In the genomic region with DNA sequence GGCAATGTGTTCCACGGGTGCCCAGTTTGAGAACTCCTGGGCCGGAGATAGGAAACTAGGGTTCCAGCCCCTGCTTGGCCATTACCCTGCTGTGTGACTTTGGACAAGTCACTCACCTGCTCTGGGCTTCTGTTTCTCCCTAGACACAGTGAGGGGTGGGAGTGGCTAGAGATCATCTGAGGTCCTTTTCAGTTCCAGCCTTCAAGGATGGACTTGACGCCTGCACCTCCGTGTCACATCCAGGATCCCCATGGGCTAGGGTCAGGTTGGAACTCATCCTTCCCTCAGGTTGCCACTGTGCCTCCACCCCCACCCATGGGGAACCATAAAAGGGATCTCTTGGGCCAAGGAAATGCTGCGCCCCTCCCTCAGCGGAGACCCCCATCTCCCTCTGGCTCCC, we compare ENCODE assay signal across 1 cellular context.
TF ChIP-seq lines count a peak whose summit lies in the region.

No MANE protein-coding gene starts in this region.

TF ChIP-seq in IMR-90, 13 proteins besides CTCF, POLR2A, EP300 and RAD21 (continued from another document):
- TF ChIP-seq MAFK (IDR thresholded peaks at IDR 0.05; ENCODE audit: low read depth, low read length) (no peak), MXI1 (IDR thresholded peaks at IDR 0.05; ENCODE audit: borderline replicate concordance, low read depth, low read length) (no peak), RFX5 (IDR thresholded peaks at IDR 0.05; ENCODE audit: low read depth, low read length) (no peak), NFE2L2 (IDR thresholded peaks at IDR 0.05; ENCODE audit: low read depth, low read length) (no peak)
- TF ChIP-seq, protein P1, sequence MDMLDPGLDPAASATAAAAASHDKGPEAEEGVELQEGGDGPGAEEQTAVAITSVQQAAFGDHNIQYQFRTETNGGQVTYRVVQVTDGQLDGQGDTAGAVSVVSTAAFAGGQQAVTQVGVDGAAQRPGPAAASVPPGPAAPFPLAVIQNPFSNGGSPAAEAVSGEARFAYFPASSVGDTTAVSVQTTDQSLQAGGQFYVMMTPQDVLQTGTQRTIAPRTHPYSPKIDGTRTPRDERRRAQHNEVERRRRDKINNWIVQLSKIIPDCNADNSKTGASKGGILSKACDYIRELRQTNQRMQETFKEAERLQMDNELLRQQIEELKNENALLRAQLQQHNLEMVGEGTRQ (IDR thresholded peaks at IDR 0.05; ENCODE audit: low read depth, low read length), result no peak
TF ChIP-seq in IMR-90: peak in this region for 0.
